ENCODE assay signal across 9 cellular contexts in genomic region chr22:31284756-31285155, GRCh38. TPM values are rescaled to one million over a fixed set of nuclear protein-coding genes. Genes with fewer than 3 reads are reported as not detected.
DNase-seq lines count a peak whose midpoint lies in the region; ATAC-seq and TF ChIP-seq lines count a peak whose summit lies in the region.
"Had no signal": no experiment of that assay in that cellular context is flagged by ENCODE, and none has a peak within 500 bp of the region (broad histone marks: within the 10 kb centered on the region; RNA-seq: fewer than 3 reads in every experiment).

No MANE protein-coding gene starts in this region.

- DNase-seq in activated CD4-positive, alpha-beta T cell treated with anti-CD3 and anti-CD28 coated beads, Interleukin-2, amount 10 ng/mL, durations not matched to agents 7 days and 5 days = no peak
- no peak for DNase-seq in activated CD4-positive, alpha-beta T cell treated with anti-CD3 and anti-CD28 coated beads for 1 hour
- DNase-seq in activated naive CD8-positive, alpha-beta T cell treated with anti-CD3 and anti-CD28 coated beads, Interleukin-2, amount 10 ng/mL, durations not matched to agents 7 days and 5 days = no peak
- DNase-seq in memory B cell (ENCODE audit: low spot score in 2 of 2) = no peak
- no peak for DNase-seq in testis
- no peak for DNase-seq in EL
- no peak for DNase-seq in MG63
- DNase-seq: NCI-H2029 treated with DMSO at 0.1 percent for 48 hours had no signal

- no peaks in the 10 kb centered on the region for H3K27me3 Mint-ChIP-seq in activated CD4-positive, alpha-beta T cell treated with anti-CD3 and anti-CD28 coated beads, Interleukin-2, amount 10 ng/mL, durations not matched to agents 7 days and 5 days
- no peaks in the 10 kb centered on the region for H3K27me3 Mint-ChIP-seq in activated naive CD8-positive, alpha-beta T cell treated with anti-CD3 and anti-CD28 coated beads, Interleukin-2, amount 10 ng/mL, durations not matched to agents 7 days and 5 days
- H3K27me3 Mint-ChIP-seq in memory B cell = no peaks in the 10 kb centered on the region

- TF ChIP-seq CTCF in testis (IDR thresholded peaks at IDR 0.05) = no peak

- POLR2A ChIA-PET in activated CD4-positive, alpha-beta T cell treated with anti-CD3 and anti-CD28 coated beads, Interleukin-2, amount 10 ng/mL, durations not matched to agents 7 days and 5 days (lab: Charles Lee) = no interaction called here
- POLR2A ChIA-PET in activated naive CD8-positive, alpha-beta T cell treated with anti-CD3 and anti-CD28 coated beads, Interleukin-2, amount 10 ng/mL, durations not matched to agents 7 days and 5 days (lab: Charles Lee) = interaction anchor here (1.1 to 1.6 kb wide), 4 partner anchors 14 to 62 kb away, joined by 3 to 8 read pairs (median 4); no protein-coding TSS in a partner anchor

- ATAC-seq in activated naive CD8-positive, alpha-beta T cell treated with anti-CD3 and anti-CD28 coated beads, Interleukin-2, amount 10 ng/mL, durations not matched to agents 7 days and 5 days (ENCODE audit: low read depth) = no peak
- ATAC-seq in memory B cell (ENCODE audit: low read depth) (no peak), HG03175 (IDR thresholded peaks at IDR 0.05; ENCODE audit: unreplicated experiment) (no peak)

- H3K9me3 ChIP-seq in testis (no peaks in the 10 kb centered on the region), MG63 (no peaks in the 10 kb centered on the region)

- peak overlapping the region; percentile 99 for H3K4me3 Mint-ChIP-seq in activated CD4-positive, alpha-beta T cell treated with anti-CD3 and anti-CD28 coated beads, Interleukin-2, amount 10 ng/mL, durations not matched to agents 7 days and 5 days
- H3K4me3 Mint-ChIP-seq in activated naive CD8-positive, alpha-beta T cell treated with anti-CD3 and anti-CD28 coated beads, Interleukin-2, amount 10 ng/mL, durations not matched to agents 7 days and 5 days = peak overlapping the region; percentile 52
- H3K4me3 Mint-ChIP-seq in memory B cell = no peak overlapping the region

- peaks cover 22% of the 10 kb centered on the region for H3K4me1 ChIP-seq in testis

- 36 to 38% methylated on average over 1 to 3 of the region's 3 CpGs for WGBS in testis, 2 donors

- no peaks in the 10 kb centered on the region for H3K9me3 Mint-ChIP-seq in activated CD4-positive, alpha-beta T cell treated with anti-CD3 and anti-CD28 coated beads, Interleukin-2, amount 10 ng/mL, durations not matched to agents 7 days and 5 days
- H3K9me3 Mint-ChIP-seq in activated naive CD8-positive, alpha-beta T cell treated with anti-CD3 and anti-CD28 coated beads, Interleukin-2, amount 10 ng/mL, durations not matched to agents 7 days and 5 days = no peaks in the 10 kb centered on the region
- H3K9me3 Mint-ChIP-seq in memory B cell = no peaks in the 10 kb centered on the region

- peak overlapping the region; percentile 21 to 60 for H3K27ac ChIP-seq in testis

- no peak for TF ChIP-seq POLR2A in testis (IDR thresholded peaks at IDR 0.05)

- H3K36me3 ChIP-seq in testis (ENCODE audit: low read depth, missing control alignments) (no peaks in the 10 kb centered on the region), MG63 (no peaks in the 10 kb centered on the region)

- CTCF ChIA-PET in activated CD4-positive, alpha-beta T cell treated with anti-CD3 and anti-CD28 coated beads, Interleukin-2, amount 10 ng/mL, durations not matched to agents 7 days and 5 days (lab: Charles Lee) = interaction anchor here (0.7 to 1.9 kb wide), 4 partner anchors 10 to 177 kb away, joined by 3 to 6 read pairs (median 3); partner anchors contain the start of gene SELENOM

- peaks cover 90% of the 10 kb centered on the region for H3K36me3 Mint-ChIP-seq in activated CD4-positive, alpha-beta T cell treated with anti-CD3 and anti-CD28 coated beads, Interleukin-2, amount 10 ng/mL, durations not matched to agents 7 days and 5 days (ENCODE audit: low read depth)
- peaks cover 28% of the 10 kb centered on the region for H3K36me3 Mint-ChIP-seq in activated naive CD8-positive, alpha-beta T cell treated with anti-CD3 and anti-CD28 coated beads, Interleukin-2, amount 10 ng/mL, durations not matched to agents 7 days and 5 days
- peaks cover 26% of the 10 kb centered on the region for H3K36me3 Mint-ChIP-seq in memory B cell

- intact Hi-C loops in testis (cut with DNase I; ENCODE audit: low total_unique reads) = no loop called here

- H3K4me3 ChIP-seq in testis (no peak overlapping the region), MG63 (no peak overlapping the region)

- H3K27me3 ChIP-seq in testis (no peaks in the 10 kb centered on the region), MG63 (no peaks in the 10 kb centered on the region)

- peaks cover 87% of the 10 kb centered on the region for H3K4me1 Mint-ChIP-seq in activated CD4-positive, alpha-beta T cell treated with anti-CD3 and anti-CD28 coated beads, Interleukin-2, amount 10 ng/mL, durations not matched to agents 7 days and 5 days
- H3K4me1 Mint-ChIP-seq in activated naive CD8-positive, alpha-beta T cell treated with anti-CD3 and anti-CD28 coated beads, Interleukin-2, amount 10 ng/mL, durations not matched to agents 7 days and 5 days = peaks cover 56% of the 10 kb centered on the region
- H3K4me1 Mint-ChIP-seq in memory B cell = peaks cover 29% of the 10 kb centered on the region

- peak overlapping the region; percentile 99 for H3K27ac Mint-ChIP-seq in activated CD4-positive, alpha-beta T cell treated with anti-CD3 and anti-CD28 coated beads, Interleukin-2, amount 10 ng/mL, durations not matched to agents 7 days and 5 days
- H3K27ac Mint-ChIP-seq in activated naive CD8-positive, alpha-beta T cell treated with anti-CD3 and anti-CD28 coated beads, Interleukin-2, amount 10 ng/mL, durations not matched to agents 7 days and 5 days = peak overlapping the region; percentile 86
- H3K27ac Mint-ChIP-seq in memory B cell = peak overlapping the region; percentile 100

RNA-seq across cellular contexts. Expression of gene PIK3IP1, which starts 7.5 kb away (rescaled TPM):
- 10 to 100 TPM; 56.0 to 63.0 TPM for total RNA-seq in activated CD4-positive, alpha-beta T cell treated with anti-CD3 and anti-CD28 coated beads, Interleukin-2, amount 10 ng/mL, durations not matched to agents 7 days and 5 days
- total RNA-seq in activated naive CD8-positive, alpha-beta T cell treated with anti-CD3 and anti-CD28 coated beads, Interleukin-2, amount 10 ng/mL, durations not matched to agents 7 days and 5 days = 100 to 1,000 TPM; 110 to 125 TPM
- total RNA-seq in testis = 10 to 100 TPM; 65.9 to 89.2 TPM
- polyA plus RNA-seq in testis (ENCODE audit: insufficient read depth, low read depth, low replicate concordance) = 42.4 TPM
- total RNA-seq in MG63 (2014; rRNA removed; shearing (Covaris generic); ENCODE audit: low replicate concordance) = 0.17 and 3.7 TPM in 2 replicates

Comparison
In these comparisons a context has a peak if more than half of its experiments do, and no peak if none do; other contexts are left out.
1. RNA of gene PIK3IP1, which starts 7.5 kb away (total RNA-seq): 110 to 125 TPM in activated naive CD8-positive, alpha-beta T cell treated with anti-CD3 and anti-CD28 coated beads, Interleukin-2, amount 10 ng/mL, durations not matched to agents 7 days and 5 days, 65.9 to 89.2 TPM in testis and 56.0 to 63.0 TPM in activated CD4-positive, alpha-beta T cell treated with anti-CD3 and anti-CD28 coated beads, Interleukin-2, amount 10 ng/mL, durations not matched to agents 7 days and 5 days; 0.17 to 3.7 TPM in MG63; every median in the first group is over 10 times any median in the second.
2. Peak in every context shown above with its lines, with median percentiles within 50 percentile points of each other: H3K27ac Mint-ChIP-seq.